Comparison of ENCODE assay signal across 17 cellular contexts in the genomic region with DNA sequence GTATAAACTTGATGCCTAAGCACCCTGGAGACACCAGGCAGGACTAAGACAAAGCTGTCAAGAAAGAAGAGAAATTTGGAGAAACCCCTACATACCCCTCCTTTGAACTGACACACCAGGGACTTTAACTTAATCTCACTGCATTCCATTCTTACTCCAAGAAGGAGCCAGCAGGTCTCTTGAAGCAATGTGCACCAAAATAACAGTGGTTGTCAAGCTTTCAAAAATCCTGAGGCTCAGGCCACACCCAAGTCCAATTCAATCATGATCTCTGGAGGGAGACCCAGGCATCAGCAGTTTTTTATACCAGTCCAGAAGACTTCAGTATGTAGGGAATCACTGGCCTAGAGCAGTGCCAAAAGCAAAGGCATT.
"Had no signal": no experiment of that assay in that cellular context is flagged by ENCODE, and none has a peak within 500 bp of the region (broad histone marks: within the 10 kb centered on the region; RNA-seq: fewer than 3 reads in every experiment).

No MANE protein-coding gene starts in this region.

- H3K9me3 Mint-ChIP-seq: activated CD4-positive, alpha-beta memory T cell treated with anti-CD3 and anti-CD28 coated beads, Interleukin-2, amount 10 ng/mL, durations not matched to agents 7 days and 5 days; activated naive CD4-positive, alpha-beta T cell treated with anti-CD3 and anti-CD28 coated beads, Interleukin-2, amount 10 ng/mL, durations not matched to agents 7 days and 5 days; activated T-cell treated with anti-CD3 and anti-CD28 coated beads, Interleukin-2, amount 50 U/mL, for 24 hours; immature natural killer cell; naive thymus-derived CD8-positive, alpha-beta T cell had no signal

- DNase-seq: activated CD4-positive, alpha-beta memory T cell treated with anti-CD3 and anti-CD28 coated beads, Interleukin-2, amount 10 ng/mL, durations not matched to agents 7 days and 5 days; activated CD4-positive, alpha-beta T cell treated with anti-CD3 and anti-CD28 coated beads for 4 hours; activated naive CD4-positive, alpha-beta T cell treated with anti-CD3 and anti-CD28 coated beads, Interleukin-2, amount 10 ng/mL, durations not matched to agents 7 days and 5 days; activated T-cell treated with anti-CD3 and anti-CD28 coated beads, Interleukin-2, amount 50 U/mL, for 24 hours; immature natural killer cell; left cardiac atrium; naive thymus-derived CD8-positive, alpha-beta T cell; posterior cingulate gyrus; small intestine; stimulated activated CD4-positive, alpha-beta T cell treated with anti-CD3 and anti-CD28 coated beads, Interleukin-4, amount 100 ng/mL, for 4 hours; stimulated activated CD8-positive, alpha-beta memory T cell treated with anti-CD3 and anti-CD28 coated beads, Interleukin-4, amount 100 ng/mL, for 48 hours; stimulated activated naive CD4-positive, alpha-beta T cell treated with Interleukin-2 at 50 U/mL for 16 hours; T-helper 2 cell had no signal

- H3K9me3 ChIP-seq: esophagus muscularis mucosa, suprapubic skin had no signal

- H3K27ac ChIP-seq: cardiac muscle cell, esophagus muscularis mucosa, suprapubic skin had no signal

- H3K36me3 Mint-ChIP-seq: activated naive CD4-positive, alpha-beta T cell treated with anti-CD3 and anti-CD28 coated beads, Interleukin-2, amount 10 ng/mL, durations not matched to agents 7 days and 5 days; immature natural killer cell had no signal

- H3K27me3 Mint-ChIP-seq: activated CD4-positive, alpha-beta memory T cell treated with anti-CD3 and anti-CD28 coated beads, Interleukin-2, amount 10 ng/mL, durations not matched to agents 7 days and 5 days; activated naive CD4-positive, alpha-beta T cell treated with anti-CD3 and anti-CD28 coated beads, Interleukin-2, amount 10 ng/mL, durations not matched to agents 7 days and 5 days; activated T-cell treated with anti-CD3 and anti-CD28 coated beads, Interleukin-2, amount 50 U/mL, for 24 hours; naive thymus-derived CD8-positive, alpha-beta T cell had no signal

- H3K36me3 ChIP-seq: cardiac muscle cell, esophagus muscularis mucosa, suprapubic skin had no signal

- ATAC-seq: naive thymus-derived CD8-positive, alpha-beta T cell had no signal

- H3K27me3 ChIP-seq: cardiac muscle cell, esophagus muscularis mucosa, suprapubic skin had no signal

- H3K4me3 ChIP-seq: cardiac muscle cell, esophagus muscularis mucosa, lung, suprapubic skin had no signal

- H3K27ac Mint-ChIP-seq: activated CD4-positive, alpha-beta memory T cell treated with anti-CD3 and anti-CD28 coated beads, Interleukin-2, amount 10 ng/mL, durations not matched to agents 7 days and 5 days; activated naive CD4-positive, alpha-beta T cell treated with anti-CD3 and anti-CD28 coated beads, Interleukin-2, amount 10 ng/mL, durations not matched to agents 7 days and 5 days; activated T-cell treated with anti-CD3 and anti-CD28 coated beads, Interleukin-2, amount 50 U/mL, for 24 hours; immature natural killer cell had no signal

- H3K4me3 Mint-ChIP-seq: activated CD4-positive, alpha-beta memory T cell treated with anti-CD3 and anti-CD28 coated beads, Interleukin-2, amount 10 ng/mL, durations not matched to agents 7 days and 5 days; activated naive CD4-positive, alpha-beta T cell treated with anti-CD3 and anti-CD28 coated beads, Interleukin-2, amount 10 ng/mL, durations not matched to agents 7 days and 5 days; activated T-cell treated with anti-CD3 and anti-CD28 coated beads, Interleukin-2, amount 50 U/mL, for 24 hours; immature natural killer cell had no signal
